In genomic region chr6:131400054-131400781, GRCh38 we compare ENCODE assay signal across 11 cellular contexts.
DNase-seq lines count a peak whose midpoint lies in the region; ATAC-seq and TF ChIP-seq lines count a peak whose summit lies in the region.
"Had no signal": no experiment of that assay in that cellular context is flagged by ENCODE, and none has a peak within 500 bp of the region (broad histone marks: within the 10 kb centered on the region; RNA-seq: fewer than 3 reads in every experiment).

No MANE protein-coding gene starts in this region.

- H3K4me3 ChIP-seq in epithelial cell of proximal tubule (ENCODE audit: low read depth, low read length): no peak overlapping the region
- H3K4me3 ChIP-seq in stomach: no peak overlapping the region
- H3K4me3 ChIP-seq: GM12878, transverse colon had no signal

- no peaks in the 10 kb centered on the region for H3K27me3 Mint-ChIP-seq in activated CD4-positive, alpha-beta memory T cell treated with anti-CD3 and anti-CD28 coated beads for 36 hours
- H3K27me3 Mint-ChIP-seq in activated CD4-positive, alpha-beta memory T cell treated with anti-CD3 and anti-CD28 coated beads, Interleukin-2, amount 10 ng/mL, durations not matched to agents 7 days and 5 days: no peaks in the 10 kb centered on the region
- no peaks in the 10 kb centered on the region for H3K27me3 Mint-ChIP-seq in CD4-positive, alpha-beta T cell

- POLR2A ChIA-PET in activated CD4-positive, alpha-beta memory T cell treated with anti-CD3 and anti-CD28 coated beads for 36 hours (lab: Charles Lee): no interaction called here
- POLR2A ChIA-PET in activated CD4-positive, alpha-beta memory T cell treated with anti-CD3 and anti-CD28 coated beads, Interleukin-2, amount 10 ng/mL, durations not matched to agents 7 days and 5 days (lab: Charles Lee): no interaction called here
- POLR2A ChIA-PET in CD4-positive, alpha-beta T cell (lab: Charles Lee): interaction anchor here (1.0 kb wide), 1 partner anchor 11 kb away, joined by 3 read pairs; no protein-coding TSS in a partner anchor

- no peak for DNase-seq in activated CD4-positive, alpha-beta memory T cell treated with anti-CD3 and anti-CD28 coated beads for 36 hours
- no peak for DNase-seq in activated CD4-positive, alpha-beta memory T cell treated with anti-CD3 and anti-CD28 coated beads, Interleukin-2, amount 10 ng/mL, durations not matched to agents 7 days and 5 days
- DNase-seq in RKO (ENCODE audit: low spot score) (peak; percentile 49), epithelial cell of proximal tubule (ENCODE audit: low read depth) (peak; percentile 26), smooth muscle cell of the brain vasculature (ENCODE audit: low read depth, low spot score) (peak; percentile 7), stomach (no peak), NCI-H2171 treated with DMSO at 0.1 percent for 48 hours (lab: John Stamatoyannopoulos, UW) (no peak)
- no peak for DNase-seq in CD4-positive, alpha-beta T cell
- DNase-seq: AML-193, transverse colon had no signal

- H3K27me3 ChIP-seq in stomach: no peaks in the 10 kb centered on the region
- no peaks in the 10 kb centered on the region for H3K27me3 ChIP-seq in CD4-positive, alpha-beta T cell (ENCODE audit: control insufficient read depth, insufficient read depth, low read length)
- H3K27me3 ChIP-seq: transverse colon had no signal

- H3K36me3 Mint-ChIP-seq in activated CD4-positive, alpha-beta memory T cell treated with anti-CD3 and anti-CD28 coated beads for 36 hours: peaks cover 9% of the 10 kb centered on the region
- H3K36me3 Mint-ChIP-seq in activated CD4-positive, alpha-beta memory T cell treated with anti-CD3 and anti-CD28 coated beads, Interleukin-2, amount 10 ng/mL, durations not matched to agents 7 days and 5 days (ENCODE audit: low read depth): no peaks in the 10 kb centered on the region
- peaks cover 26% of the 10 kb centered on the region for H3K36me3 Mint-ChIP-seq in CD4-positive, alpha-beta T cell (ENCODE audit: low read depth)

- H3K4me3 Mint-ChIP-seq in activated CD4-positive, alpha-beta memory T cell treated with anti-CD3 and anti-CD28 coated beads for 36 hours: no peak overlapping the region
- no peak overlapping the region for H3K4me3 Mint-ChIP-seq in activated CD4-positive, alpha-beta memory T cell treated with anti-CD3 and anti-CD28 coated beads, Interleukin-2, amount 10 ng/mL, durations not matched to agents 7 days and 5 days
- H3K4me3 Mint-ChIP-seq in CD4-positive, alpha-beta T cell: no peak overlapping the region

- H3K4me1 Mint-ChIP-seq in activated CD4-positive, alpha-beta memory T cell treated with anti-CD3 and anti-CD28 coated beads for 36 hours (ENCODE audit: low read depth): peaks cover 10% of the 10 kb centered on the region
- peaks cover 6% of the 10 kb centered on the region for H3K4me1 Mint-ChIP-seq in activated CD4-positive, alpha-beta memory T cell treated with anti-CD3 and anti-CD28 coated beads, Interleukin-2, amount 10 ng/mL, durations not matched to agents 7 days and 5 days
- H3K4me1 Mint-ChIP-seq in CD4-positive, alpha-beta T cell (ENCODE audit: low read depth): no peaks in the 10 kb centered on the region

- CTCF ChIA-PET in activated CD4-positive, alpha-beta memory T cell treated with anti-CD3 and anti-CD28 coated beads for 36 hours (lab: Charles Lee): interaction anchor here (0.9 kb wide), 1 partner anchor 117 kb away, joined by 4 read pairs; no protein-coding TSS in a partner anchor
- CTCF ChIA-PET in activated CD4-positive, alpha-beta memory T cell treated with anti-CD3 and anti-CD28 coated beads, Interleukin-2, amount 10 ng/mL, durations not matched to agents 7 days and 5 days (lab: Charles Lee): interaction anchor here (1.3 kb wide), 1 partner anchor 29 kb away, joined by 3 read pairs; no protein-coding TSS in a partner anchor
- CTCF ChIA-PET in CD4-positive, alpha-beta T cell (lab: Charles Lee): no interaction called here

- H3K27ac ChIP-seq in stomach: no peak overlapping the region
- no peak overlapping the region for H3K27ac ChIP-seq in CD4-positive, alpha-beta T cell (ENCODE audit: low read depth, low read length)
- H3K27ac ChIP-seq: transverse colon had no signal

- H3K27ac Mint-ChIP-seq in activated CD4-positive, alpha-beta memory T cell treated with anti-CD3 and anti-CD28 coated beads for 36 hours: peak overlapping the region; percentile 40
- H3K27ac Mint-ChIP-seq in activated CD4-positive, alpha-beta memory T cell treated with anti-CD3 and anti-CD28 coated beads, Interleukin-2, amount 10 ng/mL, durations not matched to agents 7 days and 5 days: no peak overlapping the region
- no peak overlapping the region for H3K27ac Mint-ChIP-seq in CD4-positive, alpha-beta T cell

- TF ChIP-seq POLR2A in stomach (IDR thresholded peaks at IDR 0.05): no peak

- peaks cover 0 to 11% (median 9%) of the 10 kb centered on the region in 4 donors for H3K9me3 ChIP-seq in stomach
- no peaks in the 10 kb centered on the region for H3K9me3 ChIP-seq in CD4-positive, alpha-beta T cell (ENCODE audit: control insufficient read depth, low read length)
- H3K9me3 ChIP-seq: transverse colon had no signal

- no peak for TF ChIP-seq EP300 in stomach (IDR thresholded peaks at IDR 0.05)

- no peaks in the 10 kb centered on the region for H3K36me3 ChIP-seq in stomach
- H3K36me3 ChIP-seq: transverse colon had no signal

- peaks cover 22% of the 10 kb centered on the region for H3K9me3 Mint-ChIP-seq in activated CD4-positive, alpha-beta memory T cell treated with anti-CD3 and anti-CD28 coated beads for 36 hours
- peaks cover 6% of the 10 kb centered on the region for H3K9me3 Mint-ChIP-seq in activated CD4-positive, alpha-beta memory T cell treated with anti-CD3 and anti-CD28 coated beads, Interleukin-2, amount 10 ng/mL, durations not matched to agents 7 days and 5 days
- peaks cover 7% of the 10 kb centered on the region for H3K9me3 Mint-ChIP-seq in CD4-positive, alpha-beta T cell

- TF ChIP-seq CTCF in epithelial cell of proximal tubule (conservative IDR thresholded peaks at IDR 0.05; ENCODE audit: low read depth, low read length): no peak
- TF ChIP-seq CTCF in stomach (IDR thresholded peaks at IDR 0.05): no peak
- no peak for TF ChIP-seq CTCF in CD4-positive, alpha-beta T cell (IDR thresholded peaks at IDR 0.05)

- intact Hi-C loops in activated CD4-positive, alpha-beta memory T cell treated with anti-CD3 and anti-CD28 coated beads for 36 hours (cut with micrococcal nuclease): no loop called here
- intact Hi-C loops in stomach (cut with DNase I; ENCODE audit: low total_unique reads): no loop called here
- intact Hi-C loops in CD4-positive, alpha-beta T cell (cut with DNase I, micrococcal nuclease): no loop called here

- ATAC-seq in CD4-positive, alpha-beta T cell (ENCODE audit: poor library complexity): no peak
- ATAC-seq: GM12878 had no signal

- 53 to 83% (median 71%) methylated on average over 1 of the region's 1 CpG for WGBS in stomach, 5 donors

- no peaks in the 10 kb centered on the region for H3K4me1 ChIP-seq in stomach
- H3K4me1 ChIP-seq: transverse colon had no signal

Comparison
In these comparisons a context has a peak if more than half of its experiments do, and no peak if none do; other contexts are left out.
1. DNase-seq: peak in RKO (single experiment), epithelial cell of proximal tubule (single experiment) and smooth muscle cell of the brain vasculature (single experiment); none in activated CD4-positive, alpha-beta memory T cell treated with anti-CD3 and anti-CD28 coated beads for 36 hours (single experiment), activated CD4-positive, alpha-beta memory T cell treated with anti-CD3 and anti-CD28 coated beads, Interleukin-2, amount 10 ng/mL, durations not matched to agents 7 days and 5 days (single experiment), stomach (single experiment), CD4-positive, alpha-beta T cell (0 of 10) and NCI-H2171 treated with DMSO at 0.1 percent for 48 hours (single experiment).